ENCODE assay signal across 11 cellular contexts in genomic region chr10:16737420-16737819, GRCh38.
"Had no signal": no experiment of that assay in that cellular context is flagged by ENCODE, and none has a peak within 500 bp of the region (broad histone marks: within the 10 kb centered on the region; RNA-seq: fewer than 3 reads in every experiment).

No MANE protein-coding gene starts in this region.

- H3K9me3 Mint-ChIP-seq: HFFc6 had no signal

- H3K4me3 ChIP-seq: GM23248, GM23338, HAP-1 had no signal

- H3K27ac Mint-ChIP-seq: GM23338, H9, HFFc6 had no signal

- FAIRE-seq: H1, H54 had no signal

- H3K27ac ChIP-seq: GM23248 had no signal

- H3K4me3 Mint-ChIP-seq: GM23338, H9, HFFc6 had no signal

- H3K4me1 ChIP-seq: HAP-1 had no signal

- DNase-seq: GM23248, GOT3, H7, H9, HCEC 1CT, HFFc6 had no signal

- H2AFZ ChIP-seq: GM23248, GM23338 had no signal

- ATAC-seq: GM23338, HCT116 had no signal

- H3K4me1 Mint-ChIP-seq: GM23338, H9 had no signal

- H3K4me2 ChIP-seq: GM23338 had no signal

- H3K36me3 ChIP-seq: HAP-1 had no signal

- H3K9ac ChIP-seq: GM23248 had no signal
